In genomic region chr18:25180974-25181373, GRCh38 we compare ENCODE assay signal across 16 cellular contexts.
DNase-seq lines count a peak whose midpoint lies in the region; ATAC-seq, FAIRE-seq and TF ChIP-seq lines count a peak whose summit lies in the region.
"Had no signal": no experiment of that assay in that cellular context is flagged by ENCODE, and none has a peak within 500 bp of the region (broad histone marks: within the 10 kb centered on the region; RNA-seq: fewer than 3 reads in every experiment).

No MANE protein-coding gene starts in this region.

- H3K9me3 ChIP-seq in WERI-Rb-1 (ENCODE audit: severe bottlenecking) = no peaks in the 10 kb centered on the region
- H3K9me3 ChIP-seq: MG63 had no signal

- TF ChIP-seq CTCF in D721Med (IDR thresholded peaks at IDR 0.05; ENCODE audit: insufficient read depth, missing control alignments) (no peak), WERI-Rb-1 (IDR thresholded peaks at IDR 0.05; ENCODE audit: low read depth, low read length) (no peak), fibroblast of pulmonary artery (IDR thresholded peaks at IDR 0.05; ENCODE audit: low read length, missing control alignments) (no peak)

- peaks cover 4% of the 10 kb centered on the region for H3K27me3 ChIP-seq in WERI-Rb-1 (ENCODE audit: insufficient read depth, low read depth, severe bottlenecking)
- H3K27me3 ChIP-seq: MG63 had no signal

- H3K27ac ChIP-seq in WERI-Rb-1 = no peak overlapping the region
- H3K27ac ChIP-seq: KMS-11, PC-9 had no signal

- H3K4me3 ChIP-seq in WERI-Rb-1 (ENCODE audit: low read depth, low read length) (no peak overlapping the region), fibroblast of pulmonary artery (replicated peaks; ENCODE audit: low read depth, low read length) (no peak overlapping the region)
- H3K4me3 ChIP-seq: MG63, PC-9 had no signal

- H3K36me3 ChIP-seq in WERI-Rb-1 = no peaks in the 10 kb centered on the region
- H3K36me3 ChIP-seq: MG63 had no signal

- FAIRE-seq in D721Med (lab: Jason Lieb, UNC) = peak; percentile 41

- ATAC-seq in SK-N-SH treated with all-trans-retinoic acid at 6 μM for 48 hours (no peak), GM21786 (IDR thresholded peaks at IDR 0.05; ENCODE audit: unreplicated experiment) (no peak)

- DNase-seq in D721Med (ENCODE audit: insufficient read length, low spot score) = no peak
- peak; percentile 60 for DNase-seq in NCI-H69 (lab: John Stamatoyannopoulos, UW)
- DNase-seq in WERI-Rb-1 = peak; percentile 18
- peak; percentile 43 for DNase-seq in fibroblast of pulmonary artery (ENCODE audit: low read depth)
- no peak for DNase-seq in germinal center (ENCODE audit: low spot score)
- no peak for DNase-seq in activated naive CD4-positive, alpha-beta T cell (lab: John Stamatoyannopoulos, UW)
- DNase-seq: AML-193; CD4-positive, alpha-beta memory T cell; MG63; NCI-H1436; NCI-H2029 treated with DMSO at 0.1 percent for 48 hours; NCI-H524; PC-9 had no signal

TF ChIP-seq in SK-N-SH treated with all-trans-retinoic acid at 6 μM for 48 hours, 23 proteins besides CTCF, POLR2A, EP300 and RAD21:
- TF ChIP-seq, protein P1, sequence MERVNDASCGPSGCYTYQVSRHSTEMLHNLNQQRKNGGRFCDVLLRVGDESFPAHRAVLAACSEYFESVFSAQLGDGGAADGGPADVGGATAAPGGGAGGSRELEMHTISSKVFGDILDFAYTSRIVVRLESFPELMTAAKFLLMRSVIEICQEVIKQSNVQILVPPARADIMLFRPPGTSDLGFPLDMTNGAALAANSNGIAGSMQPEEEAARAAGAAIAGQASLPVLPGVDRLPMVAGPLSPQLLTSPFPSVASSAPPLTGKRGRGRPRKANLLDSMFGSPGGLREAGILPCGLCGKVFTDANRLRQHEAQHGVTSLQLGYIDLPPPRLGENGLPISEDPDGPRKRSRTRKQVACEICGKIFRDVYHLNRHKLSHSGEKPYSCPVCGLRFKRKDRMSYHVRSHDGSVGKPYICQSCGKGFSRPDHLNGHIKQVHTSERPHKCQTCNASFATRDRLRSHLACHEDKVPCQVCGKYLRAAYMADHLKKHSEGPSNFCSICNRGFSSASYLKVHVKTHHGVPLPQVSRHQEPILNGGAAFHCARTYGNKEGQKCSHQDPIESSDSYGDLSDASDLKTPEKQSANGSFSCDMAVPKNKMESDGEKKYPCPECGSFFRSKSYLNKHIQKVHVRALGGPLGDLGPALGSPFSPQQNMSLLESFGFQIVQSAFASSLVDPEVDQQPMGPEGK (CRISPR knock-in tag; IDR thresholded peaks at IDR 0.05; ENCODE audit: borderline replicate concordance) = no peak
- no peak for TF ChIP-seq TCF4 (CRISPR knock-in tag; IDR thresholded peaks at IDR 0.05; ENCODE audit: borderline replicate concordance)
- no peak for TF ChIP-seq ARNTL (CRISPR knock-in tag; IDR thresholded peaks at IDR 0.05; ENCODE audit: borderline replicate concordance, low read depth)
- no peak for TF ChIP-seq GLIS3 (CRISPR knock-in tag; IDR thresholded peaks at IDR 0.05)
- no peak for TF ChIP-seq ISL1 (CRISPR knock-in tag; IDR thresholded peaks at IDR 0.05)
- TF ChIP-seq CSRNP3 (CRISPR knock-in tag; IDR thresholded peaks at IDR 0.05) = no peak
- TF ChIP-seq ZNF70 (CRISPR knock-in tag; IDR thresholded peaks at IDR 0.05) = no peak
- no peak for TF ChIP-seq ZFP3 (CRISPR knock-in tag; IDR thresholded peaks at IDR 0.05)
TF ChIP-seq in SK-N-SH treated with all-trans-retinoic acid at 6 μM for 48 hours: peak in this region for 0.

Comparison
In these comparisons a context has a peak if more than half of its experiments do, and no peak if none do; other contexts are left out.
1. DNase-seq: peak in NCI-H69 (single experiment), WERI-Rb-1 (single experiment) and fibroblast of pulmonary artery (single experiment); none in D721Med (single experiment), germinal center (single experiment) and activated naive CD4-positive, alpha-beta T cell (0 of 4).